Comparison of ENCODE assay signal across 14 cellular contexts in the genomic region with DNA sequence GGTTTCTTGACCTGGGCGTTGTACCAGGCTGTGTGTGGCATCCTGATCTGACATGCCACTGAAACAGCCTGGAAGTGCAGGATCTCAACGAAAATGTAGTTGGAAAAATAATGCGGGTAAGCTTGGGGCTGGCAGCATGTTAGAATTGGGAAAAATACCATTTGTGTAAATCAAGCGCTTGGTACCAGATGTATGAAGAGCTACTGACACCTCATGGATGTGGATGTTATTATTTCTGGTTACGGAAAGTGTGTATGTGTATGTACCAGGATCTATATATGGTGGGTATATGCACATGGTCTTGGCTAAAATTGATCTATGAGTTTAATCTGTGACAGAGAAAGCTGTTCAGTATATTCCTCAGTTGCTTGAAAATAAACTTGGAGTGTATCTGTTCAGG. TPM values are rescaled to one million over a fixed set of nuclear protein-coding genes. Genes with fewer than 3 reads are reported as not detected.
DNase-seq lines count a peak whose midpoint lies in the region; ATAC-seq and TF ChIP-seq lines count a peak whose summit lies in the region.
"Had no signal": no experiment of that assay in that cellular context is flagged by ENCODE, and none has a peak within 500 bp of the region (broad histone marks: within the 10 kb centered on the region; RNA-seq: fewer than 3 reads in every experiment).

No MANE protein-coding gene starts in this region.

- no peaks in the 10 kb centered on the region for H3K27me3 Mint-ChIP-seq in naive thymus-derived CD8-positive, alpha-beta T cell
- H3K27me3 Mint-ChIP-seq: activated CD4-positive, alpha-beta memory T cell treated with anti-CD3 and anti-CD28 coated beads, Interleukin-2, amount 10 ng/mL, durations not matched to agents 7 days and 5 days; B cell; naive thymus-derived CD4-positive, alpha-beta T cell had no signal

- TF ChIP-seq EP300 in neural cell (conservative IDR thresholded peaks at IDR 0.05; ENCODE audit: poor library complexity, severe bottlenecking): no peak

- ATAC-seq in naive thymus-derived CD8-positive, alpha-beta T cell: no peak
- no peak for ATAC-seq in left ventricle myocardium superior
- ATAC-seq: naive thymus-derived CD4-positive, alpha-beta T cell had no signal

- H2AFZ ChIP-seq in Loucy (ENCODE audit: low read length) (no peak overlapping the region), neural cell (ENCODE audit: low read depth, low read length) (no peak overlapping the region)

- no peaks in the 10 kb centered on the region for H3K9me2 ChIP-seq in Loucy (replicated peaks; ENCODE audit: low read depth, low read length)
- no peaks in the 10 kb centered on the region for H3K9me2 ChIP-seq in neural cell (ENCODE audit: insufficient read depth, low read length)

- H3K9me3 Mint-ChIP-seq in naive thymus-derived CD8-positive, alpha-beta T cell: peaks cover 2 to 16% (median 15%) of the 10 kb centered on the region in 9 donors

- peak; percentile 69 for TF ChIP-seq RAD21 in neural cell (conservative IDR thresholded peaks at IDR 0.05)

- TF ChIP-seq CTCF in C4-2B (conservative IDR thresholded peaks at IDR 0.05): peak; percentile 12; the same call in 1 of the 2 replicates
- peak; percentile 37 for TF ChIP-seq CTCF in Loucy (conservative IDR thresholded peaks at IDR 0.05; ENCODE audit: low read length)
- peak in 38 of 56 donors; percentile 7 to 49 (median 26) for TF ChIP-seq CTCF in dorsolateral prefrontal cortex (IDR thresholded peaks at IDR 0.05 in 54 of 56, conservative IDR thresholded peaks at IDR 0.05 in 2 of 56; ENCODE audit: low read depth in 1 of 56, partially characterized antibody in 56 of 56)
- TF ChIP-seq CTCF in neural cell (IDR thresholded peaks at IDR 0.05; ENCODE audit: poor library complexity, severe bottlenecking): peak; percentile 64
- no peak for TF ChIP-seq CTCF in WERI-Rb-1 (IDR thresholded peaks at IDR 0.05; ENCODE audit: low read depth, low read length)

- peak overlapping the region in 5 of 10 donors; percentile 14 to 77 (median 50) for H3K27ac Mint-ChIP-seq in naive thymus-derived CD8-positive, alpha-beta T cell
- H3K27ac Mint-ChIP-seq: activated CD4-positive, alpha-beta memory T cell treated with anti-CD3 and anti-CD28 coated beads, Interleukin-2, amount 10 ng/mL, durations not matched to agents 7 days and 5 days; B cell had no signal

- H3F3A ChIP-seq in Loucy (ENCODE audit: low read depth) (no peaks in the 10 kb centered on the region), neural cell (ENCODE audit: insufficient read depth, low read length, poor library complexity, severe bottlenecking) (no peaks in the 10 kb centered on the region)

- H3K79me2 ChIP-seq in Loucy (ENCODE audit: insufficient read depth, low read length) (peaks cover 51% of the 10 kb centered on the region), neural cell (replicated peaks; ENCODE audit: insufficient read depth, low read length) (peaks cover 7% of the 10 kb centered on the region)

- H3K4me3 Mint-ChIP-seq in naive thymus-derived CD8-positive, alpha-beta T cell: no peak overlapping the region
- H3K4me3 Mint-ChIP-seq: activated CD4-positive, alpha-beta memory T cell treated with anti-CD3 and anti-CD28 coated beads, Interleukin-2, amount 10 ng/mL, durations not matched to agents 7 days and 5 days; B cell had no signal

- H3K9me3 ChIP-seq in Loucy (ENCODE audit: insufficient read depth, low read depth, low read length): 0 out of 2 replicates have a peak, but pooled peaks cover 3% of the 10 kb centered on the region
- H3K9me3 ChIP-seq in neural cell (ENCODE audit: low read length): no peaks in the 10 kb centered on the region
- H3K9me3 ChIP-seq in WERI-Rb-1 (ENCODE audit: severe bottlenecking): peaks cover 3% of the 10 kb centered on the region

- H3K36me3 Mint-ChIP-seq in naive thymus-derived CD8-positive, alpha-beta T cell: peaks cover 11 to 18% (median 13%) of the 10 kb centered on the region in 3 donors

- peaks cover 8% of the 10 kb centered on the region for H3K4me1 ChIP-seq in Loucy (ENCODE audit: insufficient read depth, low read length, poor library complexity, severe bottlenecking)

- POLR2A ChIA-PET in naive thymus-derived CD8-positive, alpha-beta T cell (lab: Charles Lee): no interaction called here

- DNase-seq in dorsolateral prefrontal cortex (no peak), dedifferentiated amniotic fluid mesenchymal stem cell (ENCODE audit: extremely low spot score) (no peak), WERI-Rb-1 (no peak), left ventricle myocardium superior (no peak)
- DNase-seq in naive thymus-derived CD8-positive, alpha-beta T cell: no peak
- DNase-seq: activated CD4-positive, alpha-beta memory T cell treated with anti-CD3 and anti-CD28 coated beads, Interleukin-2, amount 10 ng/mL, durations not matched to agents 7 days and 5 days; adrenal gland; naive thymus-derived CD4-positive, alpha-beta T cell; retina; stimulated activated CD4-positive, alpha-beta T cell treated with anti-CD3 and anti-CD28 coated beads, Interleukin-4, amount 100 ng/mL, for 4 hours had no signal

- no peaks in the 10 kb centered on the region for H3K27me3 ChIP-seq in Loucy (ENCODE audit: insufficient read depth, low read length, poor library complexity, severe bottlenecking)
- no peaks in the 10 kb centered on the region for H3K27me3 ChIP-seq in dorsolateral prefrontal cortex
- H3K27me3 ChIP-seq in neural cell (ENCODE audit: insufficient read depth, low read depth, low read length): no peaks in the 10 kb centered on the region
- no peaks in the 10 kb centered on the region for H3K27me3 ChIP-seq in WERI-Rb-1 (ENCODE audit: insufficient read depth, low read depth, severe bottlenecking)
- H3K27me3 ChIP-seq: adrenal gland had no signal

- no peak overlapping the region; the same call in 1 of the 2 replicates for H3K27ac ChIP-seq in C4-2B
- peak overlapping the region in 2 of 59 donors; percentile 18 to 27 for H3K27ac ChIP-seq in dorsolateral prefrontal cortex
- no peak overlapping the region for H3K27ac ChIP-seq in neural cell (ENCODE audit: low read length)
- no peak overlapping the region for H3K27ac ChIP-seq in WERI-Rb-1
- H3K27ac ChIP-seq: adrenal gland had no signal

- H3K9ac ChIP-seq in Loucy (ENCODE audit: low read depth, low read length, poor library complexity, severe bottlenecking) (no peak overlapping the region), neural cell (ENCODE audit: low read length) (no peak overlapping the region)

- no peaks in the 10 kb centered on the region for H4K20me1 ChIP-seq in Loucy (ENCODE audit: insufficient read depth, low read length, poor library complexity, severe bottlenecking)
- no peaks in the 10 kb centered on the region for H4K20me1 ChIP-seq in neural cell (ENCODE audit: insufficient read depth)

- intact Hi-C loops in dorsolateral prefrontal cortex (cut with DNase I): loop anchor here in 1 of 2 donors (10.0 kb wide), 1 partner anchor 380 kb away; no protein-coding TSS in a partner anchor
- intact Hi-C loops in left ventricle myocardium superior (cut with micrococcal nuclease): no loop called here

- H3K4me1 Mint-ChIP-seq in naive thymus-derived CD8-positive, alpha-beta T cell: peaks cover 44 to 82% (median 73%) of the 10 kb centered on the region in 4 donors

- 0 out of 2 replicates have a peak, but pooled peaks cover 3% of the 10 kb centered on the region for H3K36me3 ChIP-seq in Loucy (ENCODE audit: insufficient read depth, low read length)
- no peaks in the 10 kb centered on the region for H3K36me3 ChIP-seq in neural cell (ENCODE audit: insufficient read depth, low read length)
- no peaks in the 10 kb centered on the region for H3K36me3 ChIP-seq in WERI-Rb-1
- H3K36me3 ChIP-seq: adrenal gland had no signal

- H3K4me3 ChIP-seq in Loucy (ENCODE audit: low read length, poor library complexity, severe bottlenecking): no peak overlapping the region
- no peak overlapping the region for H3K4me3 ChIP-seq in dorsolateral prefrontal cortex
- H3K4me3 ChIP-seq in neural cell (ENCODE audit: low read length): no peak overlapping the region
- H3K4me3 ChIP-seq in WERI-Rb-1 (ENCODE audit: low read depth, low read length): no peak overlapping the region
- H3K4me3 ChIP-seq: adrenal gland had no signal

- H3K4me2 ChIP-seq in Loucy (ENCODE audit: low read depth, low read length, poor library complexity, severe bottlenecking): no peak overlapping the region
- H3K4me2 ChIP-seq in neural cell (ENCODE audit: low read length): no peak overlapping the region

TF ChIP-seq in neural cell, 6 proteins besides CTCF, POLR2A, EP300 and RAD21:
- no peak for TF ChIP-seq EZH2 (IDR thresholded peaks at IDR 0.05; ENCODE audit: borderline replicate concordance, insufficient read depth, low read length, poor library complexity, severe bottlenecking)
- TF ChIP-seq SMC3 (conservative IDR thresholded peaks at IDR 0.05; ENCODE audit: poor library complexity): peak; percentile 76

RNA-seq across cellular contexts. Expression of a gene that starts 22.7 kb away (rescaled TPM):
- total RNA-seq in dorsolateral prefrontal cortex (10 to 100 TPM; 24.9 to 56.3 (median 41.0) TPM), left ventricle myocardium superior (13.4 TPM)
- 3.6 and 8.0 TPM in 2 replicates for polyA plus RNA-seq in neural cell
- 26.3 and 39.6 TPM in 2 replicates for polyA minus RNA-seq in neural cell
- 10 to 100 TPM; 30.6 to 32.6 TPM for total RNA-seq in naive thymus-derived CD8-positive, alpha-beta T cell
- polyA plus RNA-seq in naive thymus-derived CD8-positive, alpha-beta T cell: 10 to 100 TPM in 1 of 3 donors, 1 to 10 TPM in 2; 6.5 to 12.6 (median 7.4) TPM
